8 cellular contexts compared by ENCODE assay signal in the genomic region with DNA sequence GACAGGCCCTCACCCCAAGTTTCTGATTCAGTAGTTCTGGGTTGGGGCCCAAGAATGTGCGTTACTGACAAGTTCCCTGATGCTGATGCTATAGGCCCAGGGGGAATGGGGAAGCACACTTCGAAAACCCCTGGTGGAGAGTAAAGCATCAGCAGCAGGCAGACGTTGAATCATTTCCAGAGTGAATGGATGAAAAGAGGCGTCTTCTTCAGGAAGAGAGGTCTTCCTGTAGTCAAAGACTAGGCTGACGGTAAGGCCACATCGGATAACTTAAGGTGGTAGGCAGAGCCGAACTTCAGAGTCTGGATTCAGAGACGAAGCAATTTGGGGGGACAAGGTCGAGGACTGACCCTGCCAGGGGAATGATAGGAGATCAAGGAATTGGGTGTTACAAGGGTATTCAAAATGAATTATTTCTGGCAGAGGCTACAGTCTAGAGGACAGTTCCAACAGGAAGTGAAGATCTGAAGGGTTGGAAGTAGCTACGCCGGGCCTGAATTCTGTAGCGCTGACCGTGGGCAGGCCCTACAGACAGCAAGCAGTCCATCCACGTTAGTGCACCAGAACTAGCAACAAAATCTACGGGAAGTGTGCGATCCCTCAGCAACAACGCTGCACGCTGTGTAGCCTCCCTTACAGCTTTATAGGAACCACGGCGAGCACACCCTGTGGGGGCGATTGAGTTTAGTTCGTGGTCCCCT. TPM values are rescaled to one million over a fixed set of nuclear protein-coding genes. Genes with fewer than 3 reads are reported as not detected.
DNase-seq lines count a peak whose midpoint lies in the region; ATAC-seq and TF ChIP-seq lines count a peak whose summit lies in the region.

No MANE protein-coding gene starts in this region.

- H3K4me3 Mint-ChIP-seq in stimulated activated naive B cell treated with anti-CD40 and anti-IgM and Interleukin-4, amounts not matched to agents 10 μg/mL and 1 μg/mL and 100 μg/mL, for 72 hours: peak overlapping the region; percentile 97 to 98

- ATAC-seq in GM18502 (IDR thresholded peaks at IDR 0.05; ENCODE audit: poor library complexity, unreplicated experiment): peak; percentile 38
- peak; percentile 7 for ATAC-seq in HG03196 (IDR thresholded peaks at IDR 0.05; ENCODE audit: unreplicated experiment)
- peak; percentile 17 for ATAC-seq in left lobe of liver
- ATAC-seq in stimulated activated naive B cell treated with anti-CD40 and anti-IgM and Interleukin-4, amounts not matched to agents 10 μg/mL and 1 μg/mL and 100 μg/mL, for 72 hours (replicated peaks): peak; percentile 44 to 62
- ATAC-seq in GM18858 (IDR thresholded peaks at IDR 0.05; ENCODE audit: unreplicated experiment): no peak

- H3K27me3 Mint-ChIP-seq in stimulated activated naive B cell treated with anti-CD40 and anti-IgM and Interleukin-4, amounts not matched to agents 10 μg/mL and 1 μg/mL and 100 μg/mL, for 72 hours: no peaks in the 10 kb centered on the region

- H3K9me3 Mint-ChIP-seq in stimulated activated naive B cell treated with anti-CD40 and anti-IgM and Interleukin-4, amounts not matched to agents 10 μg/mL and 1 μg/mL and 100 μg/mL, for 72 hours: no peaks in the 10 kb centered on the region

- H3K36me3 Mint-ChIP-seq in stimulated activated naive B cell treated with anti-CD40 and anti-IgM and Interleukin-4, amounts not matched to agents 10 μg/mL and 1 μg/mL and 100 μg/mL, for 72 hours: peaks cover 13 to 27% of the 10 kb centered on the region in 2 donors

- H3K27ac Mint-ChIP-seq in stimulated activated naive B cell treated with anti-CD40 and anti-IgM and Interleukin-4, amounts not matched to agents 10 μg/mL and 1 μg/mL and 100 μg/mL, for 72 hours: peak overlapping the region; percentile 97

- peaks cover 15 to 44% of the 10 kb centered on the region in 2 donors for H3K4me1 Mint-ChIP-seq in stimulated activated naive B cell treated with anti-CD40 and anti-IgM and Interleukin-4, amounts not matched to agents 10 μg/mL and 1 μg/mL and 100 μg/mL, for 72 hours

- peak overlapping the region; percentile 91 to 92 for H3K4me3 ChIP-seq in cardiac fibroblast (replicated peaks in 1 of 2; ENCODE audit: low read depth in 2 of 2, low read length in 2 of 2)

- DNase-seq in SW480 (ENCODE audit: low spot score) (peak; percentile 29), cardiac fibroblast (ENCODE audit: low read depth in 2 of 2) (peak in 1 of 2 donors; percentile 48), left lobe of liver (ENCODE audit: low spot score) (no peak)
- peak; percentile 56 for DNase-seq in stimulated activated naive B cell treated with anti-CD40 and anti-IgM and Interleukin-4, amounts not matched to agents 10 μg/mL and 1 μg/mL and 100 μg/mL, for 72 hours

- TF ChIP-seq CTCF in 22Rv1 (IDR thresholded peaks at IDR 0.05) (no peak), cardiac fibroblast (IDR thresholded peaks at IDR 0.05; ENCODE audit: low read depth, low read length) (peak; percentile 38)

- peak overlapping the region; percentile 78 for H3K27ac ChIP-seq in 22Rv1

RNA-seq across cellular contexts. Expression of gene CENATAC, which starts 0.9 kb away (rescaled TPM):
- 14.7 TPM for total RNA-seq in left lobe of liver

RNA-seq across cellular contexts. Expression of gene RPS25, which starts 21.1 kb away (rescaled TPM):
- 307 TPM for total RNA-seq in left lobe of liver

RNA-seq across cellular contexts. Expression of gene TRAPPC4, which starts 21.5 kb away (rescaled TPM):
- 18.0 TPM for total RNA-seq in left lobe of liver

RNA-seq across cellular contexts. Expression of gene FOXR1, which starts 25.5 kb away (rescaled TPM):
- not detected for total RNA-seq in left lobe of liver

RNA-seq across cellular contexts. Expression of gene SLC37A4, which starts 33.6 kb away (rescaled TPM):
- 155 TPM for total RNA-seq in left lobe of liver
